12 cellular contexts compared by ENCODE assay signal in the genomic region with DNA sequence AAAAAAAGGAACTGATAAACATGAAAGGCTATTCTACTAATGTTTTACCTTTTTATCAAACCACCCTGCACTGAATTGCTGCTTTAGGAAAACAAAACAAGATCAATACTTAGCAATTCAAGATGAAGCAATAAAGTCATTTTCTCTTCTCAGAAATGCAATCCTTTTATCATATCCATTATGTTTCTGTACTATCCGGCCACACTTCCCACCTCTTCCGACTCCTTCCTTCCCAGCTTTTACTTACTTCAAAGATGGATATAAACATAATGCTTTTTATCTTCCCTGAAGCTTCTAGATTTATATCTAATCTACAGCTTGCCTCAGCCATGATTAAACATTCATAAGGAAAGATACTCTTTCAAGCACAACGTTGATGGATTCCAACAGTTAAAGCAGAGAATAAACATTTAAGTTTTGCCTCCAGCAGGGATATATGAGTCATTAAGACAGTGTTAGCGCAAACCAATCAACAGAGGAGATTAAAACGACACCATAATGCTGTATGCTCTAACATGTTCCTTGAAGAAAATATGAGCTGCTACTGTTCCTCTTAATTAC.
DNase-seq lines count a peak whose midpoint lies in the region; TF ChIP-seq lines count a peak whose summit lies in the region.
"Had no signal": no experiment of that assay in that cellular context is flagged by ENCODE, and none has a peak within 500 bp of the region (broad histone marks: within the 10 kb centered on the region; RNA-seq: fewer than 3 reads in every experiment).

No MANE protein-coding gene starts in this region.

- H3K9me2 ChIP-seq in GM23248 (ENCODE audit: insufficient read depth) = no peaks in the 10 kb centered on the region

- peaks cover 100% of the 10 kb centered on the region for H3K79me2 ChIP-seq in GM23248 (ENCODE audit: insufficient read depth)

- no peaks in the 10 kb centered on the region for H4K20me1 ChIP-seq in GM23248 (ENCODE audit: insufficient read depth)

- no peaks in the 10 kb centered on the region for H3K27me3 ChIP-seq in GM23248 (replicated peaks; ENCODE audit: insufficient read depth)
- no peaks in the 10 kb centered on the region for H3K27me3 ChIP-seq in rectal smooth muscle tissue (ENCODE audit: control insufficient read depth, insufficient read depth, low read length)

- intact Hi-C loops in posterior vena cava (cut with DNase I) = no loop called here

- no peak for TF ChIP-seq CTCF in VCaP (conservative IDR thresholded peaks at IDR 0.05)

- H3K4me3 ChIP-seq in GM23248 (peak overlapping the region; percentile 76), rectal smooth muscle tissue (ENCODE audit: low read length) (peak overlapping the region; percentile 2)

- peak overlapping the region; percentile 97 for H3K4me2 ChIP-seq in GM23248 (ENCODE audit: unreplicated experiment)

- H3K4me1 ChIP-seq in GM23248 (ENCODE audit: insufficient read depth) (peaks cover 26% of the 10 kb centered on the region), rectal smooth muscle tissue (ENCODE audit: control insufficient read depth, insufficient read depth, low read length) (peaks cover 3% of the 10 kb centered on the region)

- WGBS in GM23248 (ENCODE audit: low coverage in 1 of 2, low lambda C conversion rate in 2 of 2, missing lambda C conversion rate in 2 of 2), 2 experiments = 25 to 35% methylated on average over 5 of the region's 5 CpGs

- H3K27ac ChIP-seq in GM23248 = peak overlapping the region; percentile 50
- peak overlapping the region; percentile 97 for H3K27ac ChIP-seq in VCaP
- H3K27ac ChIP-seq in rectal smooth muscle tissue (ENCODE audit: low read depth, low read length) = no peak overlapping the region

- H3K36me3 ChIP-seq in GM23248 (ENCODE audit: low read depth) = no peaks in the 10 kb centered on the region
- H3K36me3 ChIP-seq in rectal smooth muscle tissue (ENCODE audit: control insufficient read depth, insufficient read depth, low read length) = no peaks in the 10 kb centered on the region

- DNase-seq in GM23248 (peak; percentile 64), fibroblast of peridontal ligament (ENCODE audit: extremely low read depth) (peak; percentile 75), NCI-H1092 treated with DMSO at 0.1 percent for 48 hours (lab: John Stamatoyannopoulos, UW) (no peak), retina (no peak), dermis blood vessel endothelial cell (no peak), posterior vena cava (ENCODE audit: low spot score) (no peak)
- DNase-seq: activated effector memory CD4-positive, alpha-beta T cell treated with anti-CD3 and anti-CD28 coated beads, Interleukin-2, amount 50 U/mL, for 16 hours; DND-41; NCI-H1417 treated with DMSO at 0.1 percent for 48 hours; stimulated activated naive CD4-positive, alpha-beta T cell had no signal

- H3K9me3 ChIP-seq in GM23248 (ENCODE audit: low read depth) = peaks cover 5% of the 10 kb centered on the region

- H2AFZ ChIP-seq in GM23248 = peak overlapping the region; percentile 64

- H3F3A ChIP-seq in GM23248 (ENCODE audit: insufficient read depth) = peaks cover 16% of the 10 kb centered on the region

- H3K9ac ChIP-seq in GM23248 (peak overlapping the region; percentile 73), rectal smooth muscle tissue (ENCODE audit: low read length) (no peak overlapping the region)

- in situ Hi-C loops in GM23248 (cut with MboI) = no loop called here

Comparison
In these comparisons a context has a peak if more than half of its experiments do, and no peak if none do; other contexts are left out.
1. DNase-seq: peak in GM23248 (single experiment) and fibroblast of peridontal ligament (single experiment); none in NCI-H1092 treated with DMSO at 0.1 percent for 48 hours (single experiment), retina (single experiment), dermis blood vessel endothelial cell (single experiment) and posterior vena cava (single experiment).